1 cellular context compared by ENCODE assay signal in the genomic region with DNA sequence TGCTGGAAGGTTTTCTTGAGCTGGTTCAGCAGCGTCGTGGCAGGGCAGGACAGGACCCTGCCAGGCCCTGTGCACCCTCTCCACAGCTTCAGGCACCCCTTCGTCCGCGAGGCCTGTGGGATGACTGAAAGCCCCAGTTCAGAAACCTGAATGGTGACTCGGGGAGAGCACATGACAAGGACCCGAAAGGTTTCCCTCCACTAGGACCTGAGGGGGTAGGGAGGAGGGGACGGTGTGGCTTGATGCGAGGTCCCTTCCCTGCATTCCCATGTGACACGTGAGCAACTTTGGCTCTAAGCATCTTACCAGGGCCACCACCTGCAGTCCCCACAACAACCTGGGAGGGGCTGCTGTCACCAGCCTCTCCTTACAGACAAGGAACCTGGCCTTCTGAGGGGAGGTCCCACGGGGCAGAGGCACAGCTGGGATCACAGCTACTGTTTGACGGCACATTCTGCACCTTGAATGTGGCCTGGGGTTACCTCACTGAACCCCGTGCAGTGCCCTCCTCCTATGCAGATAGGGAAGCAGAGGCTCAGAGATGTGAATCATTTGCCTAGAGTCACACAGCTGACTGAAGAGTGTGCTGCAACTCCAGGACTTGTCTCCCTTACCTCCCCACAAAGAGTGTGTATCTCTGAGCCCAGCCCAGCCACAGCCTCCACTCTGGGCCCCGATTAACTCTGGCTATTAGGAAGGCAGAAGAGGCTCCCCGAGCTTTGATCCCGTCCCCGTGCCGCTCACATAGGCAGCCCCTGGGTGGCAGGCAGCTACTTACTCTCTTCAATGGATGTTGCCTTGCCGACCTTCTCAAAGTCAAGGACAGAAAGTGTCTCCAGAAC.
A peak's percentile ranks its signal among the peaks of the same experiment; 100 is the strongest.
TF ChIP-seq lines count a peak whose summit lies in the region.

No MANE protein-coding gene starts in this region.

TF ChIP-seq in GM12878, 131 proteins besides CTCF, POLR2A, EP300 and RAD21:
- peak; percentile 69 for TF ChIP-seq BCL3 (IDR thresholded peaks at IDR 0.05; ENCODE audit: borderline replicate concordance, insufficient read depth, low read depth, low read length, poor library complexity, severe bottlenecking)
- no peak for TF ChIP-seq NR2F1 (conservative IDR thresholded peaks at IDR 0.05)
- TF ChIP-seq POLR2AphosphoS2 (IDR thresholded peaks at IDR 0.05; ENCODE audit: low read depth, low read length), result peak; percentile 60; the same call in 1 of the 2 replicates
- peak; percentile 48; the same call in 1 of the 2 replicates for TF ChIP-seq POLR2AphosphoS5 (IDR thresholded peaks at IDR 0.05; ENCODE audit: low read length)
